Comparison of ENCODE assay signal across 8 cellular contexts in the genomic region with DNA sequence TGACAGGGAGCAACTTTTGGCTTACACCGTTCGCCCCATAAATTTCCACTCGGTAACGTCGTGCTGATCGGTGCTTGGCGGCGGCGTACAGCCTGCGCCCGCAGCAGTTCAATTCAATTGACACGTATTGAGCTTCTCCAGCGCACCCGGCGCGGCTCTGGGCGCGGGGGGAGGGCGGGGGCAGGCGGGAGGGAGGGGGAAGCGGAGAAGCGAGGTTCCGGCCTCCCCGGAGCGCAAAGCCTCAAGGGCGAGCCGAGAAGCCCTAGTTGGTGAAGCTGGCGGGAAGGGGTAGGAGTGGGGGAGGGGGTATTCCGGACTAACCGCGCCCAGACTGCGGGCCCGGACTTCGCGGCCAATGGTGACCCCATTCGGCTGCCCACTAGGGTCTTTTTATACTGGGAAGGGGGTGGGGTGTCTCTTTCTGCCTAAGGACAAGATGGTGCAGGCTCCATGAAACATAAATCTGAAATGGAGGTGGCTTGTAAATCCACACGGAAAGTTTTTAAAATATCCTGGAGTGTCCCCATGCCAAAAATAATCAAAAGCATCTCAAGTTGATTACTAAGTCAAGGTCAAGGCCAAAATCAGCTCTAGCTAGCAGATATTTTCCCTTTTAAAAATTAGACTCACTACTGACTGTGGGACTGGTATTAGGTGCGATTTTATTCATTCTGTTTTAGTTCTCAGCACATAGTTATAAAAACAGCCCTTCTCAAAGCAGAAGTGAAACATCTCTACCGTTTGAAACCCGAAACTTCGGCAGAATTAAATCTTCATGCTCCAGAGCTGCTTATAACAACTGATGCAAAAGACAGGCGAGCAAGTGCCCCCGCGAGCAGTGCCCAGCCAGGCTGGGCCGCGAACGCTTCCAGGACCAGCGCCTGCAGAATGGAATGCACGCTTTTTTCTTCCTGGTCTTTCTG. TPM values are rescaled to one million over a fixed set of nuclear protein-coding genes. Genes with fewer than 3 reads are reported as not detected.
DNase-seq lines count a peak whose midpoint lies in the region; ATAC-seq and TF ChIP-seq lines count a peak whose summit lies in the region.

No MANE protein-coding gene starts in this region.

- H3K27ac ChIP-seq in SJCRH30 (peak overlapping the region; percentile 85), liver (ENCODE audit: low read depth in 1 of 2, low read length in 2 of 2) (peak overlapping the region; percentile 75 to 80), suprapubic skin (peak overlapping the region; percentile 89)

- peak; percentile 26 for ATAC-seq in GM18907 (IDR thresholded peaks at IDR 0.05; ENCODE audit: unreplicated experiment)

- in situ Hi-C loops in astrocyte of the spinal cord (cut with HindIII; ENCODE audit: low sequenced_read_pairs): no loop called here

- H3K36me3 ChIP-seq in SJCRH30 (no peaks in the 10 kb centered on the region), liver (ENCODE audit: control insufficient read depth in 4 of 4, insufficient read depth in 3 of 4, low read depth in 1 of 4, low read length in 3 of 4) (no peaks in the 10 kb centered on the region), suprapubic skin (no peaks in the 10 kb centered on the region)

- peak overlapping the region; percentile 82 for H3K4me3 ChIP-seq in SJCRH30
- H3K4me3 ChIP-seq in astrocyte of the spinal cord (ENCODE audit: low read depth, low read length): peak overlapping the region; percentile 39
- H3K4me3 ChIP-seq in liver (ENCODE audit: low read depth in 1 of 3, low read length in 3 of 3): peak overlapping the region in 2 of 3 donors; percentile 37 to 92
- peak overlapping the region; percentile 72 for H3K4me3 ChIP-seq in suprapubic skin

- H3K4me1 ChIP-seq in SJCRH30: no peaks in the 10 kb centered on the region
- H3K4me1 ChIP-seq in liver (ENCODE audit: control insufficient read depth in 4 of 4, insufficient read depth in 4 of 4, low read length in 3 of 4): peaks cover 2 to 27% (median 15%) of the 10 kb centered on the region in 4 donors
- peaks cover 23% of the 10 kb centered on the region for H3K4me1 ChIP-seq in suprapubic skin

- 16% methylated on average over 49 of the region's 49 CpGs for WGBS in liver
- WGBS in suprapubic skin: 14% methylated on average over 32 of the region's 49 CpGs

- TF ChIP-seq EP300 in suprapubic skin (IDR thresholded peaks at IDR 0.05): no peak

- DNase-seq in AG20443 (ENCODE audit: low spot score) (peak; percentile 29), HT-29 (ENCODE audit: low spot score) (peak; percentile 28), SJCRH30 (peak; percentile 68 to 72), astrocyte of the spinal cord (ENCODE audit: low read depth, low spot score) (no peak), suprapubic skin (ENCODE audit: low spot score in 2 of 2) (no peak), NCI-H526 treated with DMSO at 0.1 percent for 48 hours (lab: John Stamatoyannopoulos, UW) (no peak)

- TF ChIP-seq RAD21 in liver (IDR thresholded peaks at IDR 0.05): no peak

- no peak overlapping the region for H3K9ac ChIP-seq in liver (ENCODE audit: low read depth in 1 of 2, low read length in 2 of 2)

- no peak for TF ChIP-seq CTCF in astrocyte of the spinal cord (IDR thresholded peaks at IDR 0.05; ENCODE audit: low read depth, low read length)
- TF ChIP-seq CTCF in liver (IDR thresholded peaks at IDR 0.05; ENCODE audit: low read depth, low read length, missing input control): no peak
- TF ChIP-seq CTCF in suprapubic skin (IDR thresholded peaks at IDR 0.05): no peak

- no peaks in the 10 kb centered on the region for H3K27me3 ChIP-seq in SJCRH30
- no peaks in the 10 kb centered on the region for H3K27me3 ChIP-seq in liver (ENCODE audit: control insufficient read depth in 4 of 4, insufficient read depth in 4 of 4, low read length in 3 of 4)
- no peaks in the 10 kb centered on the region for H3K27me3 ChIP-seq in suprapubic skin

- TF ChIP-seq POLR2A in suprapubic skin (IDR thresholded peaks at IDR 0.05): no peak

- H3K9me3 ChIP-seq in SJCRH30 (replicated peaks) (no peaks in the 10 kb centered on the region), liver (ENCODE audit: control insufficient read depth in 4 of 4, low read length in 3 of 4) (no peaks in the 10 kb centered on the region), suprapubic skin (no peaks in the 10 kb centered on the region)

TF ChIP-seq in liver, 16 proteins besides CTCF, POLR2A, EP300 and RAD21:
- no peak for TF ChIP-seq SP1 (IDR thresholded peaks at IDR 0.05)
- no peak for TF ChIP-seq HNF4G (IDR thresholded peaks at IDR 0.05)

RNA-seq across cellular contexts. Expression of gene BCOR, which starts 1.5 kb away (rescaled TPM):
- 23.3 and 25.5 TPM in 2 replicates for total RNA-seq in HT-29 (2014; rRNA removed; shearing (Covaris generic))
- total RNA-seq in SJCRH30 (2014; rRNA removed; shearing (Covaris generic)): 62.5 and 64.8 TPM in 2 replicates
- 10 to 100 TPM; 15.1 to 23.0 TPM for total RNA-seq in liver
- 1 to 10 TPM; 5.6 to 6.8 TPM for polyA plus RNA-seq in liver
- 10 to 100 TPM; 20.9 to 36.0 (median 32.5) TPM for total RNA-seq in suprapubic skin

Comparison
In these comparisons a context has a peak if more than half of its experiments do, and no peak if none do; other contexts are left out.
1. DNase-seq: peak in AG20443 (single experiment), HT-29 (single experiment) and SJCRH30 (2 of 2); none in astrocyte of the spinal cord (single experiment), suprapubic skin (0 of 2) and NCI-H526 treated with DMSO at 0.1 percent for 48 hours (single experiment).
2. Peak in every context shown above with its lines, with median percentiles within 50 percentile points of each other: H3K27ac ChIP-seq and H3K4me3 ChIP-seq.